In the genomic region with DNA sequence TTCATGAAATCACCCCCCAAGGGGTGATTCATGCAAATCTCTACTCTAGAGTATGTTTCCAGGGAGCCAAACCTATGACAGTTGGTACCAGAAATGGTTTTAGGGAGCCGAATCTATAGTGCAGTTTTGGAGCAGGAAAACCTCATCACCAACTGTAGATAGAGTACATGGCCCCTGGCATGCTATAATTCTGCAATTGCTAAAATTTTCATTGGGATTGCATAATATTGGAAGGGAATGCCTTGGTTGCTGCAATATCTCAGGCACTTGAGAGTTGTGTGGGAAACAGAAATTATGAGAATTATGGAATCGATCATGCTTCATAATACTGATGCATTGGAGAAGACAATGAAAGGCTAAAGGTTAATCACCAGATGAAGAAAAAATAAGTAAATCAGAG, we compare ENCODE assay signal across 7 cellular contexts.
"Had no signal": no experiment of that assay in that cellular context is flagged by ENCODE, and none has a peak within 500 bp of the region (broad histone marks: within the 10 kb centered on the region; RNA-seq: fewer than 3 reads in every experiment).

No MANE protein-coding gene starts in this region.

- H3K4me3 ChIP-seq: HAP-1 had no signal

- H3K36me3 ChIP-seq: HAP-1 had no signal

- DNase-seq: GOT3, H7, HFFc6, KBM-7 had no signal

- H3K4me1 ChIP-seq: HAP-1 had no signal

- ATAC-seq: HCT116 had no signal

- H3K9me3 ChIP-seq: HAP-1 had no signal

- FAIRE-seq: HTR-8/SVneo had no signal
